In genomic region chr4:5370286-5370685, GRCh38 we compare ENCODE assay signal across 19 cellular contexts.
DNase-seq lines count a peak whose midpoint lies in the region; ATAC-seq and TF ChIP-seq lines count a peak whose summit lies in the region.
"Had no signal": no experiment of that assay in that cellular context is flagged by ENCODE, and none has a peak within 500 bp of the region (broad histone marks: within the 10 kb centered on the region; RNA-seq: fewer than 3 reads in every experiment).

No MANE protein-coding gene starts in this region.

- intact Hi-C loops in posterior cingulate gyrus (cut with DNase I): loop anchor here (10.0 kb wide), 1 partner anchor 315 kb away; the partner anchor contains the start of gene STK32B
- intact Hi-C loops in natural killer cell (cut with micrococcal nuclease): no loop called here

- no peak overlapping the region for H3K27ac Mint-ChIP-seq in natural killer cell
- H3K27ac Mint-ChIP-seq: activated CD4-positive, alpha-beta T cell treated with anti-CD3 and anti-CD28 coated beads, Interleukin-2, amount 10 ng/mL, durations not matched to agents 7 days and 5 days; brain; stimulated activated memory B cell treated with anti-CD40 and anti-IgM and Interleukin-4, amounts not matched to agents 10 μg/mL and 1 μg/mL and 100 μg/mL, for 72 hours had no signal

- H3K27me3 Mint-ChIP-seq in natural killer cell (ENCODE audit: low read depth in 2 of 2): peaks cover 3 to 10% of the 10 kb centered on the region in 2 donors
- H3K27me3 Mint-ChIP-seq: activated CD4-positive, alpha-beta T cell treated with anti-CD3 and anti-CD28 coated beads, Interleukin-2, amount 10 ng/mL, durations not matched to agents 7 days and 5 days; stimulated activated memory B cell treated with anti-CD40 and anti-IgM and Interleukin-4, amounts not matched to agents 10 μg/mL and 1 μg/mL and 100 μg/mL, for 72 hours had no signal

- no peak for ATAC-seq in natural killer cell
- ATAC-seq: stimulated activated memory B cell treated with anti-CD40 and anti-IgM and Interleukin-4, amounts not matched to agents 10 μg/mL and 1 μg/mL and 100 μg/mL, for 72 hours had no signal

- TF ChIP-seq CTCF in natural killer cell (IDR thresholded peaks at IDR 0.05): no peak

- H3K4me1 Mint-ChIP-seq in natural killer cell: no peaks in the 10 kb centered on the region
- H3K4me1 Mint-ChIP-seq: activated CD4-positive, alpha-beta T cell treated with anti-CD3 and anti-CD28 coated beads, Interleukin-2, amount 10 ng/mL, durations not matched to agents 7 days and 5 days; brain; stimulated activated memory B cell treated with anti-CD40 and anti-IgM and Interleukin-4, amounts not matched to agents 10 μg/mL and 1 μg/mL and 100 μg/mL, for 72 hours had no signal

- DNase-seq in A172 (ENCODE audit: low spot score) (peak; percentile 38), ELR (ENCODE audit: low read depth) (peak; percentile 95), SW480 (ENCODE audit: low spot score) (peak; percentile 84), fibroblast of peridontal ligament (ENCODE audit: extremely low read depth) (peak; percentile 31), superior temporal gyrus (ENCODE audit: extremely low spot score) (no peak), posterior cingulate gyrus (no peak), LoVo (ENCODE audit: low spot score) (no peak), natural killer cell (no peak)
- DNase-seq: ACHN; activated CD4-positive, alpha-beta T cell treated with anti-CD3 and anti-CD28 coated beads, Interleukin-2, amount 10 ng/mL, durations not matched to agents 7 days and 5 days; activated naive CD4-positive, alpha-beta T cell treated with anti-CD3 and anti-CD28 coated beads, Interleukin-2, amount 50 U/mL, for 16 hours; COR-L47; effector memory CD4-positive, alpha-beta T cell; NCI-H1694; NCI-H524 treated with DMSO at 0.1 percent for 48 hours; OCI-M1; transverse colon had no signal

- no peak overlapping the region for H3K4me3 Mint-ChIP-seq in natural killer cell
- H3K4me3 Mint-ChIP-seq: activated CD4-positive, alpha-beta T cell treated with anti-CD3 and anti-CD28 coated beads, Interleukin-2, amount 10 ng/mL, durations not matched to agents 7 days and 5 days; brain; stimulated activated memory B cell treated with anti-CD40 and anti-IgM and Interleukin-4, amounts not matched to agents 10 μg/mL and 1 μg/mL and 100 μg/mL, for 72 hours had no signal

- H3K9me3 Mint-ChIP-seq in natural killer cell: peaks cover 4% of the 10 kb centered on the region in 2 donors

- H3K36me3 Mint-ChIP-seq in natural killer cell: no peaks in the 10 kb centered on the region
- H3K36me3 Mint-ChIP-seq: brain; stimulated activated memory B cell treated with anti-CD40 and anti-IgM and Interleukin-4, amounts not matched to agents 10 μg/mL and 1 μg/mL and 100 μg/mL, for 72 hours had no signal

Comparison
In these comparisons a context has a peak if more than half of its experiments do, and no peak if none do; other contexts are left out.
1. DNase-seq: peak in A172 (single experiment), ELR (single experiment), SW480 (single experiment) and fibroblast of peridontal ligament (single experiment); none in superior temporal gyrus (single experiment), posterior cingulate gyrus (0 of 10), LoVo (single experiment) and natural killer cell (single experiment).